In the genomic region with DNA sequence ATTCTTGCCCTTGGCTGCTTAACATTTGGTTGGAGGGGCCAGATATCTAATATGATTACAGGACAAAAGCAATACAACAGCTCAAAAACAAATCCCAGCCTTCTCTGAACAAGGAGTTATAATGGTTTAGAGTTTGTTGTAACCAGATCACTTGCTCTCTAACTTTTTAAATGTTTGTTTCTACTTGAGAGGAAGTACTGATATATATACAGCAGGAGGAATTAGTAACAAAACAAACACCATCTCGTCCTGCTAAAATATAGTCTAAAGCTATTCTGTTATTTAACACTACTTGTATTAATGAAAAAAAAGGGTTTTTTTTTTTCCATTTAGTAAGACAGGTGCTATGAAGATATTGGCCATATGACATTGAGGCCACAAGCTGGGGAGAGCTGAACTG, we compare ENCODE assay signal across 10 cellular contexts.
"Had no signal": no experiment of that assay in that cellular context is flagged by ENCODE, and none has a peak within 500 bp of the region (broad histone marks: within the 10 kb centered on the region; RNA-seq: fewer than 3 reads in every experiment).

No MANE protein-coding gene starts in this region.

- H3K9ac ChIP-seq: GM23248, KMS-11 had no signal

- ATAC-seq: HCT116 had no signal

- H3K36me3 ChIP-seq: HAP-1 had no signal

- H3K4me3 ChIP-seq: GM23248, HAP-1 had no signal

- FAIRE-seq: HTR-8/SVneo had no signal

- H3K9me3 ChIP-seq: HAP-1 had no signal

- H3K27ac ChIP-seq: GM23248, HL-60, KMS-11 had no signal

- DNase-seq: GM23248, GOT3, H7, HFFc6, KBM-7 had no signal

- H2AFZ ChIP-seq: GM23248 had no signal

- H3K4me2 ChIP-seq: KMS-11 had no signal
